In the genomic region with DNA sequence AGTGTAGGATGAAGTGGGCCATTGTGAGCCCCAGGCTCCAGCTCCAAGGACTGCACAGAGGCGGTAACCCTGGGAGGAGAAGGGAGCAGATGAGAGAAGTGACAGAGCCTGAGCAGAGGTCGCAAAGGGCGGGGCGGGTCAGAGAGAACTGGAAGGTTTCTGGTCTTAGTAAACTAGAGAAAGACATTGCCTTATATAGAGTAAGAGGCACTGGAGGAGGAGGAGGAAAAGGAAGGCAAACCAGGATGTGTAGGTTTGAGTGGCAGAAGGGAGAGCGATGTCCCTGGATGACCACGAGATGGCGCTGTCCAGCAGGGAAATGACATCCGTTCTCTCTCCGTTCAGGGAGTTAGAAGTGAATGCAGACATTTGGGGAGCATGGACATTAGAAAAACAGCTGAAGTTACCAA, we compare ENCODE assay signal across 8 cellular contexts. TPM values are rescaled to one million over a fixed set of nuclear protein-coding genes. Genes with fewer than 3 reads are reported as not detected.
A peak's percentile ranks its signal among the peaks of the same experiment; 100 is the strongest.
DNase-seq lines count a peak whose midpoint lies in the region; ATAC-seq and TF ChIP-seq lines count a peak whose summit lies in the region.

No MANE protein-coding gene starts in this region.

- intact Hi-C loops in A673 (cut with micrococcal nuclease; ENCODE audit: unreplicated experiment), result loop anchor here (1.0 to 10.0 kb wide), 4 partner anchors 47 to 917 kb away; partner anchors contain the start of gene STARD5
- intact Hi-C loops in left colon (cut with DNase I, micrococcal nuclease), result loop anchor here (5.0 to 10.0 kb wide), 3 partner anchors 50 to 122 kb away; partner anchors contain the start of gene STARD5 (in 1 of the 2)

- POLR2A ChIA-PET in A673 (lab: Charles Lee; ENCODE audit: low non-redundant PET), result no interaction called here

- no peaks in the 10 kb centered on the region for H3K4me1 ChIP-seq in A673 (ENCODE audit: insufficient read depth, low read length, poor library complexity, severe bottlenecking)

- CTCF ChIA-PET in A673 (lab: Charles Lee), result interaction anchor here (0.6 to 1.9 kb wide), 8 partner anchors 9 to 126 kb away, joined by 3 to 17 read pairs (median 4); no protein-coding TSS in a partner anchor

- peak; percentile 85 for DNase-seq in A673 (ENCODE audit: low spot score)
- DNase-seq in NCI-H2227 (lab: John Stamatoyannopoulos, UW; ENCODE audit: unreplicated experiment), result peak; percentile 79
- DNase-seq in activated CD4-positive, CD25-positive, alpha-beta regulatory T cell treated with anti-CD3 and anti-CD28 coated beads, Interleukin-2, amount 50 U/mL, for 16 hours (ENCODE audit: low read depth, low spot score), result peak; percentile 72
- peak; percentile 90 for DNase-seq in cerebellar cortex (ENCODE audit: low spot score)
- peak; percentile 72 to 78 for DNase-seq in left colon
- peak; percentile 76 for DNase-seq in stimulated activated CD4-positive, alpha-beta T cell treated with anti-CD3 and anti-CD28 coated beads, Interleukin-4, amount 100 ng/mL, for 24 hours

- no TSS peak for BruUV-seq in A673 (replicated peaks; lab: Mats Ljungman, UMichigan)

- peak; percentile 80 for TF ChIP-seq CTCF in A673 (conservative IDR thresholded peaks at IDR 0.05; ENCODE audit: low read depth, low read length)

- ATAC-seq in GM18511 (IDR thresholded peaks at IDR 0.05; ENCODE audit: unreplicated experiment) (peak; percentile 90), HG03066 (IDR thresholded peaks at IDR 0.05; ENCODE audit: low read depth, unreplicated experiment) (peak; percentile 90), left colon (peak; percentile 88)

- H3K27ac ChIP-seq in A673 (ENCODE audit: low read depth, low read length, poor library complexity, severe bottlenecking), result no peak overlapping the region

- peaks cover 6% of the 10 kb centered on the region for H3K9me3 ChIP-seq in A673 (ENCODE audit: low read depth, low read length, poor library complexity, severe bottlenecking)

- no peaks in the 10 kb centered on the region for H3K27me3 ChIP-seq in A673 (replicated peaks; ENCODE audit: insufficient read depth, low read depth, low read length, poor library complexity)

- H3K36me3 ChIP-seq in A673 (ENCODE audit: insufficient read depth, low read length, poor library complexity, severe bottlenecking), result no peaks in the 10 kb centered on the region

- no peak overlapping the region for H3K4me3 ChIP-seq in A673 (ENCODE audit: low read depth, low read length, poor library complexity, severe bottlenecking)

RNA-seq across cellular contexts. Expression of gene STARD5, which starts 49.0 kb away (rescaled TPM):
- 0.54 and 2.1 TPM in 2 replicates for total RNA-seq in A673 (2021)
- total RNA-seq in left colon, result 10 to 100 TPM; 32.7 to 36.4 TPM

Comparison
In these comparisons a context has a peak if more than half of its experiments do, and no peak if none do; other contexts are left out.
1. RNA of gene STARD5, which starts 49.0 kb away (total RNA-seq): 32.7 to 36.4 TPM in left colon; 0.54 to 2.1 TPM in A673; every median in the first group is over 10 times any median in the second.
2. Peak in every context shown above with its lines, with median percentiles within 50 percentile points of each other: DNase-seq and ATAC-seq.